Comparison of ENCODE assay signal across 11 cellular contexts in genomic region chr16:88760424-88761142, GRCh38. TPM values are rescaled to one million over a fixed set of nuclear protein-coding genes. Genes with fewer than 3 reads are reported as not detected.
A peak's percentile ranks its signal among the peaks of the same experiment; 100 is the strongest.
DNase-seq lines count a peak whose midpoint lies in the region; ATAC-seq lines count a peak whose summit lies in the region.
"Had no signal": no experiment of that assay in that cellular context is flagged by ENCODE, and none has a peak within 500 bp of the region (broad histone marks: within the 10 kb centered on the region; RNA-seq: fewer than 3 reads in every experiment).

No MANE protein-coding gene starts in this region.

- no peaks in the 10 kb centered on the region for H3K9me3 Mint-ChIP-seq in T-cell
- H3K9me3 Mint-ChIP-seq in stimulated activated effector memory CD8-positive, alpha-beta T cell treated with anti-CD3 and anti-CD28 coated beads, Interleukin-12 subunit alpha, Interleukin-12 subunit beta, amount 100 ng/mL, for 72 hours, result no peaks in the 10 kb centered on the region
- H3K9me3 Mint-ChIP-seq: activated T-cell treated with anti-CD3 and anti-CD28 coated beads, Interleukin-2, amount 50 U/mL, for 24 hours had no signal

- CTCF ChIA-PET in T-cell (lab: Charles Lee), result interaction anchor here in 1 of 2 donors (0.5 to 0.6 kb wide), 2 partner anchors 9 to 12 kb away, joined by 3 to 7 read pairs; no protein-coding TSS in a partner anchor

- POLR2A ChIA-PET in T-cell (lab: Charles Lee), result interaction anchor here in 1 of 2 donors (0.6 kb wide), 1 partner anchor 123 kb away, joined by 4 read pairs; no protein-coding TSS in a partner anchor

- peaks cover 4% of the 10 kb centered on the region for H3K36me3 Mint-ChIP-seq in T-cell
- H3K36me3 Mint-ChIP-seq in stimulated activated effector memory CD8-positive, alpha-beta T cell treated with anti-CD3 and anti-CD28 coated beads, Interleukin-12 subunit alpha, Interleukin-12 subunit beta, amount 100 ng/mL, for 72 hours, result peaks cover 33% of the 10 kb centered on the region

- H3K27ac Mint-ChIP-seq in T-cell, result peak overlapping the region; percentile 58 to 80
- peak overlapping the region; percentile 93 for H3K27ac Mint-ChIP-seq in stimulated activated effector memory CD8-positive, alpha-beta T cell treated with anti-CD3 and anti-CD28 coated beads, Interleukin-12 subunit alpha, Interleukin-12 subunit beta, amount 100 ng/mL, for 72 hours
- H3K27ac Mint-ChIP-seq: activated T-cell treated with anti-CD3 and anti-CD28 coated beads, Interleukin-2, amount 50 U/mL, for 24 hours had no signal

- H3K4me1 Mint-ChIP-seq in T-cell, result peaks cover 21 to 37% (median 25%) of the 10 kb centered on the region in 3 donors
- peaks cover 51% of the 10 kb centered on the region for H3K4me1 Mint-ChIP-seq in stimulated activated effector memory CD8-positive, alpha-beta T cell treated with anti-CD3 and anti-CD28 coated beads, Interleukin-12 subunit alpha, Interleukin-12 subunit beta, amount 100 ng/mL, for 72 hours

- DNase-seq in COR-L47 (lab: John Stamatoyannopoulos, UW) (peak; percentile 41), T-cell (no peak), kidney tubule cell (ENCODE audit: low spot score) (peak; percentile 48), NCI-H526 treated with DMSO at 0.1 percent for 48 hours (lab: John Stamatoyannopoulos, UW) (no peak), NCI-H1930 (lab: John Stamatoyannopoulos, UW) (no peak), activated gamma-delta T cell (lab: John Stamatoyannopoulos, UW) (no peak)
- no peak for DNase-seq in stimulated activated effector memory CD8-positive, alpha-beta T cell treated with anti-CD3 and anti-CD28 coated beads, Interleukin-12 subunit alpha, Interleukin-12 subunit beta, amount 100 ng/mL, for 72 hours (ENCODE audit: low spot score in 2 of 2)
- DNase-seq: activated T-cell treated with anti-CD3 and anti-CD28 coated beads, Interleukin-2, amount 50 U/mL, for 24 hours; dermis blood vessel endothelial cell; NCI-H2171 treated with DMSO at 0.1 percent for 48 hours had no signal

- no peak overlapping the region for H3K4me3 Mint-ChIP-seq in T-cell
- peak overlapping the region; percentile 63 for H3K4me3 Mint-ChIP-seq in stimulated activated effector memory CD8-positive, alpha-beta T cell treated with anti-CD3 and anti-CD28 coated beads, Interleukin-12 subunit alpha, Interleukin-12 subunit beta, amount 100 ng/mL, for 72 hours
- H3K4me3 Mint-ChIP-seq: activated T-cell treated with anti-CD3 and anti-CD28 coated beads, Interleukin-2, amount 50 U/mL, for 24 hours had no signal

- no peaks in the 10 kb centered on the region for H3K27me3 Mint-ChIP-seq in T-cell
- H3K27me3 Mint-ChIP-seq: activated T-cell treated with anti-CD3 and anti-CD28 coated beads, Interleukin-2, amount 50 U/mL, for 24 hours had no signal

- ATAC-seq in T-cell (replicated peaks in 1 of 4) (no peak), HG03097 (IDR thresholded peaks at IDR 0.05; ENCODE audit: low FRiP score, unreplicated experiment) (no peak)
- ATAC-seq in stimulated activated effector memory CD8-positive, alpha-beta T cell treated with anti-CD3 and anti-CD28 coated beads, Interleukin-12 subunit alpha, Interleukin-12 subunit beta, amount 100 ng/mL, for 72 hours, result no peak

RNA-seq across cellular contexts. Expression of gene PIEZO1, which starts 24.4 kb away (rescaled TPM):
- total RNA-seq in T-cell, result 100 to 1,000 TPM; 139 to 274 (median 240) TPM

RNA-seq across cellular contexts. Expression of gene CDT1, which starts 43.0 kb away (rescaled TPM):
- total RNA-seq in T-cell, result 1 to 10 TPM in 4 of 5 donors, under 1 TPM in 1; 0.93 to 3.7 (median 1.5) TPM

RNA-seq across cellular contexts. Expression of gene APRT, which starts 51.1 kb away (rescaled TPM):
- 100 to 1,000 TPM; 166 to 245 (median 228) TPM for total RNA-seq in T-cell

RNA-seq across cellular contexts. Expression of gene CTU2, which starts 54.3 kb away (rescaled TPM):
- total RNA-seq in T-cell, result 10 to 100 TPM; 30.1 to 39.5 (median 38.6) TPM

RNA-seq across cellular contexts. Expression of gene RNF166, which starts 54.4 kb away (rescaled TPM):
- 100 to 1,000 TPM; 246 to 369 (median 264) TPM for total RNA-seq in T-cell

Comparison
In these comparisons a context has a peak if more than half of its experiments do, and no peak if none do; other contexts are left out.
1. DNase-seq: peak in COR-L47 (single experiment) and kidney tubule cell (single experiment); none in T-cell (0 of 34), stimulated activated effector memory CD8-positive, alpha-beta T cell treated with anti-CD3 and anti-CD28 coated beads, Interleukin-12 subunit alpha, Interleukin-12 subunit beta, amount 100 ng/mL, for 72 hours (0 of 2), NCI-H526 treated with DMSO at 0.1 percent for 48 hours (single experiment), NCI-H1930 (0 of 2) and activated gamma-delta T cell (single experiment).